29 cellular contexts compared by ENCODE assay signal in genomic region chr4:184774152-184774551, GRCh38.
"Had no signal": no experiment of that assay in that cellular context is flagged by ENCODE, and none has a peak within 500 bp of the region (broad histone marks: within the 10 kb centered on the region; RNA-seq: fewer than 3 reads in every experiment).

No MANE protein-coding gene starts in this region.

- H3K9me3 ChIP-seq: stomach, suprapubic skin, testis, thoracic aorta, thyroid gland, tibial artery, tibial nerve, transverse colon, upper lobe of left lung, upper lobe of right lung, uterus, vagina had no signal

- FAIRE-seq: urothelium cell line had no signal

- H3K27ac ChIP-seq: stomach, suprapubic skin, testis, thoracic aorta, tibial artery, tibial nerve, transverse colon, upper lobe of left lung, upper lobe of right lung, uterus, vagina had no signal

- H3K4me1 ChIP-seq: stomach, suprapubic skin, testis, tibial artery, tibial nerve, transverse colon, upper lobe of left lung, upper lobe of right lung, uterus, vagina had no signal

- H3K36me3 ChIP-seq: uterus had no signal

- H3K27me3 Mint-ChIP-seq: stimulated activated memory B cell treated with anti-CD40 and anti-IgM and Interleukin-4, amounts not matched to agents 10 μg/mL and 1 μg/mL and 100 μg/mL, for 72 hours; stimulated activated naive B cell treated with anti-CD40 and anti-IgM and Interleukin-4, amounts not matched to agents 10 μg/mL and 1 μg/mL and 100 μg/mL, for 72 hours; stimulated activated naive CD8-positive, alpha-beta T cell treated with anti-CD3 and anti-CD28 coated beads, Interleukin-15, amount 100 ng/mL, for 72 hours; stimulated activated naive CD8-positive, alpha-beta T cell treated with anti-CD3 and anti-CD28 coated beads, Interleukin-15, Interleukin-2, amounts not matched to agents 100 ng/mL and 50 ng/mL, for 24 hours had no signal

- H3K9me3 Mint-ChIP-seq: stimulated activated effector memory CD8-positive, alpha-beta T cell treated with anti-CD3 and anti-CD28 coated beads, Interleukin-12 subunit alpha, Interleukin-12 subunit beta, amount 100 ng/mL, for 72 hours; stimulated activated memory B cell treated with anti-CD40 and anti-IgM and Interleukin-4, amounts not matched to agents 10 μg/mL and 1 μg/mL and 100 μg/mL, for 72 hours; stimulated activated naive B cell treated with anti-CD40 and anti-IgM and Interleukin-4, amounts not matched to agents 10 μg/mL and 1 μg/mL and 100 μg/mL, for 72 hours; stimulated activated naive CD8-positive, alpha-beta T cell treated with anti-CD3 and anti-CD28 coated beads, Interleukin-15, amount 100 ng/mL, for 72 hours; stimulated activated naive CD8-positive, alpha-beta T cell treated with anti-CD3 and anti-CD28 coated beads, Interleukin-15, Interleukin-2, amounts not matched to agents 100 ng/mL and 50 ng/mL, for 24 hours had no signal

- H3K4me1 Mint-ChIP-seq: stimulated activated memory B cell treated with anti-CD40 and anti-IgM and Interleukin-4, amounts not matched to agents 10 μg/mL and 1 μg/mL and 100 μg/mL, for 72 hours had no signal

- H3K27ac Mint-ChIP-seq: stimulated activated effector memory CD8-positive, alpha-beta T cell treated with anti-CD3 and anti-CD28 coated beads, Interleukin-12 subunit alpha, Interleukin-12 subunit beta, amount 100 ng/mL, for 72 hours; stimulated activated memory B cell treated with anti-CD40 and anti-IgM and Interleukin-4, amounts not matched to agents 10 μg/mL and 1 μg/mL and 100 μg/mL, for 72 hours; stimulated activated naive B cell treated with anti-CD40 and anti-IgM and Interleukin-4, amounts not matched to agents 10 μg/mL and 1 μg/mL and 100 μg/mL, for 72 hours; stimulated activated naive CD8-positive, alpha-beta T cell treated with anti-CD3 and anti-CD28 coated beads, Interleukin-15, amount 100 ng/mL, for 72 hours; stimulated activated naive CD8-positive, alpha-beta T cell treated with anti-CD3 and anti-CD28 coated beads, Interleukin-15, Interleukin-2, amounts not matched to agents 100 ng/mL and 50 ng/mL, for 24 hours had no signal

- ATAC-seq: stimulated activated effector memory CD8-positive, alpha-beta T cell treated with anti-CD3 and anti-CD28 coated beads, Interleukin-12 subunit alpha, Interleukin-12 subunit beta, amount 100 ng/mL, for 72 hours; stimulated activated memory B cell treated with anti-CD40 and anti-IgM and Interleukin-4, amounts not matched to agents 10 μg/mL and 1 μg/mL and 100 μg/mL, for 72 hours; stimulated activated naive B cell treated with anti-CD40 and anti-IgM and Interleukin-4, amounts not matched to agents 10 μg/mL and 1 μg/mL and 100 μg/mL, for 72 hours; stimulated activated naive CD8-positive, alpha-beta T cell treated with anti-CD3 and anti-CD28 coated beads, Interleukin-15, amount 100 ng/mL, for 72 hours; stimulated activated naive CD8-positive, alpha-beta T cell treated with anti-CD3 and anti-CD28 coated beads, Interleukin-15, Interleukin-2, amounts not matched to agents 100 U/mL and 50 U/mL, for 24 hours; upper lobe of right lung had no signal

- DNase-seq: stimulated activated CD4-positive, alpha-beta T cell treated with anti-CD3 and anti-CD28 coated beads, Interleukin-2, amount 100 ng/mL, for 24 hours; stimulated activated CD4-positive, alpha-beta T cell treated with anti-CD3 and anti-CD28 coated beads, Interleukin-2, amount 100 ng/mL, for 48 hours; stimulated activated CD4-positive, alpha-beta T cell treated with anti-CD3 and anti-CD28 coated beads, Interleukin-4, amount 100 ng/mL, for 1 hour; stimulated activated CD4-positive, alpha-beta T cell treated with anti-CD3 and anti-CD28 coated beads, Interleukin-4, amount 100 ng/mL, for 24 hours; stimulated activated CD4-positive, alpha-beta T cell treated with anti-CD3 and anti-CD28 coated beads, Interleukin-4, amount 100 ng/mL, for 4 hours; stimulated activated CD8-positive, alpha-beta memory T cell treated with anti-CD3 and anti-CD28 coated beads, Interleukin-4, amount 100 ng/mL, for 48 hours; stimulated activated naive B cell treated with anti-CD40 and anti-IgM and Interleukin-4, amounts not matched to agents 10 μg/mL and 1 μg/mL and 100 μg/mL, for 72 hours; stimulated activated naive CD4-positive, alpha-beta T cell; stimulated activated naive CD4-positive, alpha-beta T cell treated with Interleukin-2 at 50 U/mL for 16 hours; stimulated activated naive CD8-positive, alpha-beta T cell treated with anti-CD3 and anti-CD28 coated beads, Interleukin-15, amount 100 ng/mL, for 72 hours; stimulated activated naive CD8-positive, alpha-beta T cell treated with anti-CD3 and anti-CD28 coated beads, Interleukin-15, Interleukin-2, amounts not matched to agents 100 U/mL and 50 U/mL, for 24 hours; stomach; substantia nigra; testis; thyroid gland; tibial artery; transverse colon; trophoblast cell; upper lobe of left lung; upper lobe of right lung; uterus had no signal

- H3K4me3 Mint-ChIP-seq: stimulated activated effector memory CD8-positive, alpha-beta T cell treated with anti-CD3 and anti-CD28 coated beads, Interleukin-12 subunit alpha, Interleukin-12 subunit beta, amount 100 ng/mL, for 72 hours; stimulated activated memory B cell treated with anti-CD40 and anti-IgM and Interleukin-4, amounts not matched to agents 10 μg/mL and 1 μg/mL and 100 μg/mL, for 72 hours; stimulated activated naive B cell treated with anti-CD40 and anti-IgM and Interleukin-4, amounts not matched to agents 10 μg/mL and 1 μg/mL and 100 μg/mL, for 72 hours; stimulated activated naive CD8-positive, alpha-beta T cell treated with anti-CD3 and anti-CD28 coated beads, Interleukin-15, amount 100 ng/mL, for 72 hours; stimulated activated naive CD8-positive, alpha-beta T cell treated with anti-CD3 and anti-CD28 coated beads, Interleukin-15, Interleukin-2, amounts not matched to agents 100 ng/mL and 50 ng/mL, for 24 hours had no signal

- H3K4me3 ChIP-seq: stomach, suprapubic skin, testis, thoracic aorta, thyroid gland, tibial artery, tibial nerve, transverse colon, upper lobe of left lung, upper lobe of right lung, uterus, vagina had no signal

- H3K27me3 ChIP-seq: stomach, suprapubic skin, testis, thyroid gland, tibial artery, tibial nerve, transverse colon, upper lobe of left lung, upper lobe of right lung, uterus, vagina had no signal
